8 cellular contexts compared by ENCODE assay signal in the genomic region with DNA sequence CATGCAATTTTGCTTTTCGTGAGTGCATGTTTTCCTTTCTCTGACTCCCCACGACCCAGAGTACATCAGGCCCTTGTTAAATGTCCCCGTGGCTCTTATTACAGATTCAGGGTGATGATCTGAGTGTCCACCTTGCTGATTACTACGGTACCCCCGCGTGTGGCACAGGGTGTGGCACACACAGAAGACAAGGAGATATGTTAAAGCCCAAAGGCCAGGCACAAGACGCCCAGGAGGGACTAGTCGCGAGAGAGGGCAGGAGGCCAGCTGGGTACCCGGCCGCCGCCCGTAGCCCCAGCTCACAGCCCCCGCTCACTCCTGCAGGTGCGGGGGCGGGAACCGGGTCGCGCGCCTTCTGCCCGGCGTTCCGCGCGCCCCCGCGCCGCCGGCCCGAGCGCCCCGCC. TPM values are rescaled to one million over a fixed set of nuclear protein-coding genes. Genes with fewer than 3 reads are reported as not detected.
A peak's percentile ranks its signal among the peaks of the same experiment; 100 is the strongest.
DNase-seq lines count a peak whose midpoint lies in the region; ATAC-seq and TF ChIP-seq lines count a peak whose summit lies in the region.

No MANE protein-coding gene starts in this region.

- ATAC-seq in activated CD8-positive, alpha-beta memory T cell treated with anti-CD3 and anti-CD28 coated beads, Interleukin-2, amount 10 ng/mL, durations not matched to agents 7 days and 5 days: no peak
- no peak for ATAC-seq in stimulated activated memory B cell treated with anti-CD40 and anti-IgM and Interleukin-4, amounts not matched to agents 10 μg/mL and 1 μg/mL and 100 μg/mL, for 72 hours
- ATAC-seq in GM18909 (IDR thresholded peaks at IDR 0.05; ENCODE audit: poor library complexity, unreplicated experiment): no peak

- peak overlapping the region; percentile 78 for H3K27ac Mint-ChIP-seq in activated CD8-positive, alpha-beta memory T cell treated with anti-CD3 and anti-CD28 coated beads, Interleukin-2, amount 10 ng/mL, durations not matched to agents 7 days and 5 days
- H3K27ac Mint-ChIP-seq in stimulated activated memory B cell treated with anti-CD40 and anti-IgM and Interleukin-4, amounts not matched to agents 10 μg/mL and 1 μg/mL and 100 μg/mL, for 72 hours: peak overlapping the region; percentile 89

- CTCF ChIA-PET in activated CD8-positive, alpha-beta memory T cell treated with anti-CD3 and anti-CD28 coated beads, Interleukin-2, amount 10 ng/mL, durations not matched to agents 7 days and 5 days (lab: Charles Lee): interaction anchor here (1.5 to 4.5 kb wide), 5 partner anchors 9 to 48 kb away, joined by 4 to 14 read pairs (median 6); no protein-coding TSS in a partner anchor

- H3K27me3 Mint-ChIP-seq in activated CD8-positive, alpha-beta memory T cell treated with anti-CD3 and anti-CD28 coated beads, Interleukin-2, amount 10 ng/mL, durations not matched to agents 7 days and 5 days: no peaks in the 10 kb centered on the region
- H3K27me3 Mint-ChIP-seq in stimulated activated memory B cell treated with anti-CD40 and anti-IgM and Interleukin-4, amounts not matched to agents 10 μg/mL and 1 μg/mL and 100 μg/mL, for 72 hours: no peaks in the 10 kb centered on the region

- H3K36me3 ChIP-seq in iPS DF 6.9 (ENCODE audit: control insufficient read depth, insufficient read depth, low read length): no peaks in the 10 kb centered on the region

- H3K27ac ChIP-seq in VCaP (peak overlapping the region; percentile 92), iPS DF 6.9 (ENCODE audit: low read length) (no peak overlapping the region)

- no peak for TF ChIP-seq CTCF in VCaP (conservative IDR thresholded peaks at IDR 0.05)

- peaks cover 33% of the 10 kb centered on the region for H3K4me1 Mint-ChIP-seq in activated CD8-positive, alpha-beta memory T cell treated with anti-CD3 and anti-CD28 coated beads, Interleukin-2, amount 10 ng/mL, durations not matched to agents 7 days and 5 days
- peaks cover 42% of the 10 kb centered on the region for H3K4me1 Mint-ChIP-seq in stimulated activated memory B cell treated with anti-CD40 and anti-IgM and Interleukin-4, amounts not matched to agents 10 μg/mL and 1 μg/mL and 100 μg/mL, for 72 hours

- H3K27me3 ChIP-seq in iPS DF 6.9 (ENCODE audit: control insufficient read depth, insufficient read depth, low read length): peaks cover 10% of the 10 kb centered on the region; the same call in 1 of the 2 replicates

- H3K9me3 Mint-ChIP-seq in activated CD8-positive, alpha-beta memory T cell treated with anti-CD3 and anti-CD28 coated beads, Interleukin-2, amount 10 ng/mL, durations not matched to agents 7 days and 5 days (ENCODE audit: low read depth): peaks cover 4% of the 10 kb centered on the region
- no peaks in the 10 kb centered on the region for H3K9me3 Mint-ChIP-seq in stimulated activated memory B cell treated with anti-CD40 and anti-IgM and Interleukin-4, amounts not matched to agents 10 μg/mL and 1 μg/mL and 100 μg/mL, for 72 hours

- H3K36me3 Mint-ChIP-seq in activated CD8-positive, alpha-beta memory T cell treated with anti-CD3 and anti-CD28 coated beads, Interleukin-2, amount 10 ng/mL, durations not matched to agents 7 days and 5 days: peaks cover 4% of the 10 kb centered on the region
- H3K36me3 Mint-ChIP-seq in stimulated activated memory B cell treated with anti-CD40 and anti-IgM and Interleukin-4, amounts not matched to agents 10 μg/mL and 1 μg/mL and 100 μg/mL, for 72 hours: no peaks in the 10 kb centered on the region

- peak overlapping the region; percentile 34; the same call in 1 of the 2 replicates for H3K4me3 ChIP-seq in iPS DF 6.9 (ENCODE audit: low read length)

- H3K4me3 Mint-ChIP-seq in activated CD8-positive, alpha-beta memory T cell treated with anti-CD3 and anti-CD28 coated beads, Interleukin-2, amount 10 ng/mL, durations not matched to agents 7 days and 5 days: peak overlapping the region; percentile 78
- H3K4me3 Mint-ChIP-seq in stimulated activated memory B cell treated with anti-CD40 and anti-IgM and Interleukin-4, amounts not matched to agents 10 μg/mL and 1 μg/mL and 100 μg/mL, for 72 hours: peak overlapping the region; percentile 82

- no peaks in the 10 kb centered on the region for H3K4me1 ChIP-seq in iPS DF 6.9 (ENCODE audit: control insufficient read depth, insufficient read depth, low read length)

- DNase-seq in activated CD8-positive, alpha-beta memory T cell treated with anti-CD3 and anti-CD28 coated beads, Interleukin-2, amount 10 ng/mL, durations not matched to agents 7 days and 5 days: no peak
- DNase-seq in activated CD8-positive, alpha-beta memory T cell treated with anti-CD3 and anti-CD28 coated beads, Interleukin-2, amount 50 U/mL, for 48 hours: no peak
- DNase-seq in iPS DF 6.9 (ENCODE audit: low read depth, low spot score): no peak
- no peak for DNase-seq in HuH-7.5 (ENCODE audit: low spot score)
- no peak for DNase-seq in stimulated activated CD4-positive, alpha-beta T cell treated with anti-CD3 and anti-CD28 coated beads, Interleukin-15, amount 100 ng/mL, for 24 hours

- no peaks in the 10 kb centered on the region for H3K9me3 ChIP-seq in iPS DF 6.9 (ENCODE audit: control insufficient read depth, insufficient read depth, low read length)

- no CpG with 5 or more reads among the region's 32 CpGs for WGBS in iPS DF 6.9 (ENCODE audit: insufficient coverage, insufficient read length)

RNA-seq across cellular contexts. Expression of gene EXOC6, which starts 0.3 kb away (rescaled TPM):
- 10 to 100 TPM; 11.9 to 12.1 TPM for total RNA-seq in activated CD8-positive, alpha-beta memory T cell treated with anti-CD3 and anti-CD28 coated beads, Interleukin-2, amount 10 ng/mL, durations not matched to agents 7 days and 5 days
